24 cellular contexts compared by ENCODE assay signal in genomic region chr22:48897638-48897954, GRCh38.
A peak's percentile ranks its signal among the peaks of the same experiment; 100 is the strongest.
DNase-seq lines count a peak whose midpoint lies in the region; ATAC-seq, FAIRE-seq and TF ChIP-seq lines count a peak whose summit lies in the region.
"Had no signal": no experiment of that assay in that cellular context is flagged by ENCODE, and none has a peak within 500 bp of the region (broad histone marks: within the 10 kb centered on the region; RNA-seq: fewer than 3 reads in every experiment).

No MANE protein-coding gene starts in this region.

- H3K27ac ChIP-seq in spleen, result no peak overlapping the region
- H3K27ac ChIP-seq: 22Rv1; BLaER1 treated with 17β-estradiol and CSF1 and Interleukin-3, amounts not matched to agents 10 nM and 100 nM had no signal

- intact Hi-C loops in spleen (cut with DNase I; ENCODE audit: low total_unique reads), result no loop called here
- intact Hi-C loops in left colon (cut with DNase I, micrococcal nuclease), result no loop called here

- peak; percentile 21 for DNase-seq in activated CD4-positive, CD25-positive, alpha-beta regulatory T cell treated with anti-CD3 and anti-CD28 coated beads, Interleukin-2, amount 50 U/mL, for 72 hours
- DNase-seq in H7, result peak; percentile 28
- DNase-seq in left lobe of liver (ENCODE audit: low spot score), result peak; percentile 31
- DNase-seq in spleen, result peak; percentile 63
- DNase-seq in left colon, result no peak
- no peak for DNase-seq in GM12892 (ENCODE audit: insufficient read length)
- DNase-seq in dermis blood vessel endothelial cell, result no peak
- DNase-seq: ACHN; Caco-2; CD4-positive, alpha-beta memory T cell; HCEC 1CT; MG63; NCI-H1417; NCI-H2081 treated with DMSO at 0.1 percent for 48 hours; NCI-H526; OCI-M1 had no signal

- H3K36me3 ChIP-seq in H7 (replicated peaks; ENCODE audit: control insufficient read depth, insufficient read depth, low read length), result no peaks in the 10 kb centered on the region
- no peaks in the 10 kb centered on the region for H3K36me3 ChIP-seq in spleen
- H3K36me3 ChIP-seq: BLaER1 treated with 17β-estradiol and CSF1 and Interleukin-3, amounts not matched to agents 10 nM and 100 nM; MG63 had no signal

- no peak for TF ChIP-seq POLR2A in spleen (IDR thresholded peaks at IDR 0.05)
- TF ChIP-seq POLR2A in GM12892 (IDR thresholded peaks at IDR 0.05; ENCODE audit: low read depth, low read length), result no peak

- H3K9me3 ChIP-seq in spleen, result no peaks in the 10 kb centered on the region
- H3K9me3 ChIP-seq: BLaER1 treated with 17β-estradiol and CSF1 and Interleukin-3, amounts not matched to agents 10 nM and 100 nM; Caco-2; MG63 had no signal

- TF ChIP-seq CTCF in spleen (IDR thresholded peaks at IDR 0.05 in 8 of 11, conservative IDR thresholded peaks at IDR 0.05 in 3 of 11), result no peak

- H3K4me3 ChIP-seq in H7 (ENCODE audit: insufficient read depth, low read depth, low read length) (no peak overlapping the region), spleen (no peak overlapping the region)
- H3K4me3 ChIP-seq: BLaER1 treated with 17β-estradiol and CSF1 and Interleukin-3, amounts not matched to agents 10 nM and 100 nM; K562; MG63 had no signal

- no peaks in the 10 kb centered on the region for H3K27me3 ChIP-seq in H7 (ENCODE audit: control insufficient read depth, insufficient read depth, low read length)
- H3K27me3 ChIP-seq in spleen (replicated peaks in 1 of 7), result peaks cover 0 to 28% (median 0%) of the 10 kb centered on the region in 7 donors
- H3K27me3 ChIP-seq: MG63 had no signal

- ATAC-seq in activated CD4-positive, CD25-positive, alpha-beta regulatory T cell treated with anti-CD3 and anti-CD28 coated beads, Interleukin-2, amount 50 U/mL, for 24 hours, result no peak
- no peak for ATAC-seq in left lobe of liver
- ATAC-seq in left colon, result no peak
- ATAC-seq: K562, Right ventricle myocardium inferior had no signal

- WGBS in spleen, 5 donors, result 70 to 81% (median 80%) methylated on average over 4 to 6 of the region's 6 CpGs; no CpG with 5 or more reads in 1 of the 5 donors

- FAIRE-seq in GM12892 (lab: Jason Lieb, UNC), result no peak
- FAIRE-seq: G401.6, GM19239, K562, RCC 7860 had no signal

- no peaks in the 10 kb centered on the region for H3K4me1 ChIP-seq in spleen
- H3K4me1 ChIP-seq: Caco-2 had no signal

Comparison
In these comparisons a context has a peak if more than half of its experiments do, and no peak if none do; other contexts are left out.
1. DNase-seq: peak in activated CD4-positive, CD25-positive, alpha-beta regulatory T cell treated with anti-CD3 and anti-CD28 coated beads, Interleukin-2, amount 50 U/mL, for 72 hours (single experiment), H7 (single experiment), left lobe of liver (single experiment) and spleen (single experiment); none in left colon (0 of 2), GM12892 (single experiment) and dermis blood vessel endothelial cell (single experiment).